In the genomic region with DNA sequence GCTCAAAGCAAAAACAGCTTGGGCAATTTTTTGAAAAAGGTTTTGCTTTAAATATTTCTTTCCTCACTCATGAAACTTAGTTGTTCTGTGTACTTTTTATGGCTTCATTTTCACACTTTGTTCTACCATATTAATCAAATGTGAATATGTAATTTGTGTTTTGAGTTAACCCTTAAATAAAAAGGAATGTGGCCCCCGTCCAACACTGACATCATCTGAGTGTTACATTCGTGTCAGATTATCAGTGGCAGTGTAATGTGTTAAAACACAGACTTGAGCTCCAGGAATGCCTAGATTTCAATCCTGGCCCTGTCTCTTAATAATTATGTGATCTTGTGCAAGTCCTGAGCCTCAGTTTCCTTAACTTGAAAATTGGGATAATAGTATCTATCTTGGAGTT, we compare ENCODE assay signal across 17 cellular contexts.
"Had no signal": no experiment of that assay in that cellular context is flagged by ENCODE, and none has a peak within 500 bp of the region (broad histone marks: within the 10 kb centered on the region; RNA-seq: fewer than 3 reads in every experiment).

No MANE protein-coding gene starts in this region.

- H3K27ac ChIP-seq: right atrium auricular region had no signal

- H3K9me3 Mint-ChIP-seq: activated B cell treated with CpG ODN at 0.5 μM for 24 hours; activated CD4-positive, alpha-beta T cell treated with anti-CD3 and anti-CD28 coated beads, Interleukin-2, amount 10 ng/mL, durations not matched to agents 24 days and 14 days; activated T-helper 17 cell treated with anti-CD3 and anti-CD28 coated beads, Interleukin-2, amount 50 U/mL, for 72 hours; stimulated activated naive CD8-positive, alpha-beta T cell treated with anti-CD3 and anti-CD28 coated beads, Interleukin-15, amount 100 ng/mL, for 72 hours had no signal

- H3K27me3 ChIP-seq: body of pancreas, foreskin keratinocyte, heart right ventricle, right atrium auricular region, tibial artery had no signal

- H3K36me3 ChIP-seq: heart right ventricle, right atrium auricular region, tibial artery had no signal

- H3K9me3 ChIP-seq: body of pancreas, heart right ventricle, right atrium auricular region, tibial artery had no signal

- ATAC-seq: body of pancreas, esophagus mucosa, heart right ventricle, left lobe of liver, T-helper 17 cell had no signal

- H3K4me3 Mint-ChIP-seq: activated B cell treated with CpG ODN at 0.5 μM for 24 hours; activated CD4-positive, alpha-beta T cell treated with anti-CD3 and anti-CD28 coated beads, Interleukin-2, amount 10 ng/mL, durations not matched to agents 24 days and 14 days; activated T-helper 17 cell treated with anti-CD3 and anti-CD28 coated beads, Interleukin-2, amount 50 U/mL, for 72 hours; T-helper 17 cell had no signal

- H3K27ac Mint-ChIP-seq: activated B cell treated with CpG ODN at 0.5 μM for 24 hours; activated CD4-positive, alpha-beta T cell treated with anti-CD3 and anti-CD28 coated beads, Interleukin-2, amount 10 ng/mL, durations not matched to agents 24 days and 14 days; activated T-helper 17 cell treated with anti-CD3 and anti-CD28 coated beads, Interleukin-2, amount 50 U/mL, for 72 hours; T-helper 17 cell had no signal

- H3K4me3 ChIP-seq: body of pancreas, heart right ventricle, right atrium auricular region, skin epidermis, tibial artery had no signal

- H3K27me3 Mint-ChIP-seq: activated B cell treated with CpG ODN at 0.5 μM for 24 hours; activated CD4-positive, alpha-beta T cell treated with anti-CD3 and anti-CD28 coated beads, Interleukin-2, amount 10 ng/mL, durations not matched to agents 24 days and 14 days; activated T-helper 17 cell treated with anti-CD3 and anti-CD28 coated beads, Interleukin-2, amount 50 U/mL, for 72 hours; stimulated activated naive CD8-positive, alpha-beta T cell treated with anti-CD3 and anti-CD28 coated beads, Interleukin-15, amount 100 ng/mL, for 72 hours; T-helper 17 cell had no signal

- DNase-seq: activated B cell treated with CpG ODN at 0.5 μM for 24 hours; activated CD4-positive, alpha-beta T cell treated with anti-CD3 and anti-CD28 coated beads, Interleukin-2, amount 10 ng/mL, durations not matched to agents 24 days and 14 days; activated naive CD4-positive, alpha-beta T cell treated with anti-CD3 and anti-CD28 coated beads, Interleukin-2, amount 50 U/mL, for 16 hours; amniotic stem cell; foreskin keratinocyte; heart right ventricle; islet precursor cell; stimulated activated CD4-positive, alpha-beta T cell treated with anti-CD3 and anti-CD28 coated beads, Interleukin-4, amount 100 ng/mL, for 4 hours; stimulated activated naive CD8-positive, alpha-beta T cell treated with anti-CD3 and anti-CD28 coated beads, Interleukin-15, amount 100 ng/mL, for 72 hours; T-helper 17 cell; tibial artery had no signal
